In genomic region chr17:81008140-81008539, GRCh38 we compare ENCODE assay signal across 25 cellular contexts.
"Had no signal": no experiment of that assay in that cellular context is flagged by ENCODE, and none has a peak within 500 bp of the region (broad histone marks: within the 10 kb centered on the region; RNA-seq: fewer than 3 reads in every experiment).

No MANE protein-coding gene starts in this region.

- H3K36me3 ChIP-seq: colonic mucosa, esophagus muscularis mucosa, gastroesophageal sphincter, heart left ventricle, left ventricle myocardium inferior, lower lobe of right lung, neutrophil, pancreas, stomach, thyroid gland, vagina had no signal

- H3K27me3 ChIP-seq: thyroid gland, vagina had no signal

- H3K27ac Mint-ChIP-seq: endodermal cell; natural killer cell; stimulated activated effector memory CD8-positive, alpha-beta T cell treated with anti-CD3 and anti-CD28 coated beads, Interleukin-12 subunit alpha, Interleukin-12 subunit beta, amount 100 ng/mL, for 72 hours had no signal

- H3K27ac ChIP-seq: colonic mucosa, esophagus muscularis mucosa, foreskin keratinocyte, gastroesophageal sphincter, heart left ventricle, hepatocyte, left ventricle myocardium inferior, lower lobe of right lung, neutrophil, pancreas, stomach, thyroid gland, vagina had no signal

- H2AFZ ChIP-seq: hepatocyte had no signal

- H3K4me3 Mint-ChIP-seq: dendritic cell treated with granulocyte-macrophage colony-stimulating factor and Interleukin-4, amounts not matched to agents 40 ng/mL and 50 ng/mL, for 4 days; endodermal cell; natural killer cell; stimulated activated effector memory CD8-positive, alpha-beta T cell treated with anti-CD3 and anti-CD28 coated beads, Interleukin-12 subunit alpha, Interleukin-12 subunit beta, amount 100 ng/mL, for 72 hours had no signal

- H3K4me3 ChIP-seq: colonic mucosa, esophagus muscularis mucosa, gastroesophageal sphincter, heart left ventricle, hepatocyte, left ventricle myocardium inferior, lower lobe of right lung, pancreas, stomach, thyroid gland, vagina had no signal

- H3K4me1 ChIP-seq: foreskin keratinocyte had no signal

- H3K4me2 ChIP-seq: hepatocyte had no signal

- H3K79me2 ChIP-seq: hepatocyte had no signal

- DNase-seq: colonic mucosa; effector CD8-positive, alpha-beta T cell; endodermal cell; foreskin keratinocyte; kidney glomerular epithelial cell; left colon; left ventricle myocardium inferior; lower lobe of right lung; natural killer cell; stimulated activated CD4-positive, alpha-beta T cell treated with anti-CD3 and anti-CD28 coated beads, Interleukin-2, amount 100 ng/mL, for 24 hours; stimulated activated CD4-positive, alpha-beta T cell treated with anti-CD3 and anti-CD28 coated beads, Interleukin-4, amount 100 ng/mL, for 24 hours; stimulated activated naive CD4-positive, alpha-beta T cell treated with Interleukin-2 at 50 U/mL for 16 hours; stomach; thyroid gland; trophoblast cell had no signal

- H3K9me3 ChIP-seq: colonic mucosa, pancreas, thyroid gland, vagina had no signal

- ATAC-seq: foreskin keratinocyte; gastroesophageal sphincter; heart left ventricle; left colon; lower lobe of right lung; natural killer cell; pancreas; sciatic nerve; stimulated activated effector memory CD8-positive, alpha-beta T cell treated with anti-CD3 and anti-CD28 coated beads, Interleukin-12 subunit alpha, Interleukin-12 subunit beta, amount 100 ng/mL, for 72 hours had no signal
